Comparison of ENCODE assay signal across 9 cellular contexts in genomic region chr6:53322188-53323029, GRCh38. TPM values are rescaled to one million over a fixed set of nuclear protein-coding genes. Genes with fewer than 3 reads are reported as not detected.
A peak's percentile ranks its signal among the peaks of the same experiment; 100 is the strongest.
DNase-seq lines count a peak whose midpoint lies in the region; ATAC-seq and TF ChIP-seq lines count a peak whose summit lies in the region.
"Had no signal": no experiment of that assay in that cellular context is flagged by ENCODE, and none has a peak within 500 bp of the region (broad histone marks: within the 10 kb centered on the region; RNA-seq: fewer than 3 reads in every experiment).

No MANE protein-coding gene starts in this region.

- ATAC-seq in right lobe of liver, result peak in 3 of 4 donors; percentile 15 to 61 (median 35)
- ATAC-seq in HG02852 (IDR thresholded peaks at IDR 0.05; ENCODE audit: unreplicated experiment), result no peak

- H3K27ac ChIP-seq in A673 (ENCODE audit: low read depth, low read length, poor library complexity, severe bottlenecking), result no peak overlapping the region
- peak overlapping the region in 2 of 3 donors; percentile 34 to 38 for H3K27ac ChIP-seq in right lobe of liver

- H3K9me3 ChIP-seq in A673 (ENCODE audit: low read depth, low read length, poor library complexity, severe bottlenecking), result no peaks in the 10 kb centered on the region
- no peaks in the 10 kb centered on the region for H3K9me3 ChIP-seq in adipocyte (ENCODE audit: control insufficient read depth, low read length)
- no peaks in the 10 kb centered on the region for H3K9me3 ChIP-seq in right lobe of liver

- H3K36me3 ChIP-seq in A673 (ENCODE audit: insufficient read depth, low read length, poor library complexity, severe bottlenecking) (no peaks in the 10 kb centered on the region), adipocyte (ENCODE audit: control insufficient read depth, insufficient read depth, low read length, severe bottlenecking) (peaks cover 8% of the 10 kb centered on the region), right lobe of liver (no peaks in the 10 kb centered on the region)

- TF ChIP-seq POLR2A in right lobe of liver (IDR thresholded peaks at IDR 0.05), result no peak

- CTCF ChIA-PET in A673 (lab: Charles Lee), result no interaction called here

- POLR2A ChIA-PET in A673 (lab: Charles Lee; ENCODE audit: low non-redundant PET), result no interaction called here

- no peak overlapping the region for H3K4me3 ChIP-seq in A673 (ENCODE audit: low read depth, low read length, poor library complexity, severe bottlenecking)
- H3K4me3 ChIP-seq in adipocyte (ENCODE audit: low read length), result peak overlapping the region; percentile 74
- H3K4me3 ChIP-seq in right lobe of liver, result no peak overlapping the region

- intact Hi-C loops in A673 (cut with micrococcal nuclease; ENCODE audit: unreplicated experiment) (no loop called here), right lobe of liver (cut with DNase I) (no loop called here)

- no peak for TF ChIP-seq CTCF in A673 (conservative IDR thresholded peaks at IDR 0.05; ENCODE audit: low read depth, low read length)
- TF ChIP-seq CTCF in right lobe of liver (IDR thresholded peaks at IDR 0.05), result no peak

- H3K9ac ChIP-seq in adipocyte (ENCODE audit: low read length), result peak overlapping the region; percentile 86

- DNase-seq in A673 (ENCODE audit: low spot score) (peak; percentile 33), HCEC 1CT (peak; percentile 42), adipocyte (ENCODE audit: low read depth) (peak; percentile 46), right lobe of liver (no peak), T-helper 2 cell (no peak), activated gamma-delta T cell (lab: John Stamatoyannopoulos, UW) (no peak)
- no peak for DNase-seq in stimulated activated CD4-positive, alpha-beta T cell treated with anti-CD3 and anti-CD28 coated beads, Interleukin-2, amount 100 ng/mL, for 48 hours
- DNase-seq: midbrain had no signal

- BruUV-seq in A673 (replicated peaks; lab: Mats Ljungman, UMichigan), result no TSS peak

- H3K4me1 ChIP-seq in A673 (ENCODE audit: insufficient read depth, low read length, poor library complexity, severe bottlenecking) (peaks cover 14% of the 10 kb centered on the region), adipocyte (ENCODE audit: control insufficient read depth, insufficient read depth, low read length) (peaks cover 52% of the 10 kb centered on the region), right lobe of liver (peaks cover 0 to 41% (median 11%) of the 10 kb centered on the region in 4 donors)

- no peaks in the 10 kb centered on the region for H3K27me3 ChIP-seq in A673 (replicated peaks; ENCODE audit: insufficient read depth, low read depth, low read length, poor library complexity)
- H3K27me3 ChIP-seq in adipocyte (replicated peaks; ENCODE audit: control insufficient read depth, insufficient read depth, low read length), result no peaks in the 10 kb centered on the region
- H3K27me3 ChIP-seq in right lobe of liver, result no peaks in the 10 kb centered on the region

- WGBS in right lobe of liver (ENCODE audit: insufficient coverage, low coverage, low lambda C conversion rate, missing lambda C conversion rate), result 57% methylated on average over 8 of the region's 8 CpGs

RNA-seq across cellular contexts. Expression of gene ELOVL5, which starts 26.3 kb away (rescaled TPM):
- total RNA-seq in A673 (2021) (98.5 and 99.2 TPM in 2 replicates), right lobe of liver (100 to 1,000 TPM in 1 of 6 experiments, 10 to 100 TPM in 5; 48.5 to 117 (median 55.7) TPM)

Comparison
In these comparisons a context has a peak if more than half of its experiments do, and no peak if none do; other contexts are left out.
1. DNase-seq: peak in A673 (single experiment), HCEC 1CT (single experiment) and adipocyte (single experiment); none in right lobe of liver (0 of 3), T-helper 2 cell (0 of 5), stimulated activated CD4-positive, alpha-beta T cell treated with anti-CD3 and anti-CD28 coated beads, Interleukin-2, amount 100 ng/mL, for 48 hours (0 of 2) and activated gamma-delta T cell (single experiment).